ENCODE assay signal across 22 cellular contexts in genomic region chr4:155512069-155512468, GRCh38.
"Had no signal": no experiment of that assay in that cellular context is flagged by ENCODE, and none has a peak within 500 bp of the region (broad histone marks: within the 10 kb centered on the region; RNA-seq: fewer than 3 reads in every experiment).

No MANE protein-coding gene starts in this region.

- DNase-seq: islet precursor cell; lower lobe of right lung; mammary epithelial cell; mesenchymal stem cell; naive thymus-derived CD8-positive, alpha-beta T cell; nucleus accumbens; pancreas; posterior cingulate gyrus; retina; right lobe of liver; stimulated activated CD4-positive, alpha-beta T cell treated with anti-CD3 and anti-CD28 coated beads, Interleukin-1b, Interleukin-23, amount 100 ng/mL, for 48 hours; stimulated activated CD4-positive, alpha-beta T cell treated with anti-CD3 and anti-CD28 coated beads, Interleukin-2, amount 100 ng/mL, for 48 hours; stimulated activated naive B cell treated with anti-CD40 and anti-IgM and Interleukin-4, amounts not matched to agents 10 μg/mL and 1 μg/mL and 100 μg/mL, for 72 hours; stimulated activated naive CD8-positive, alpha-beta T cell treated with anti-CD3 and anti-CD28 coated beads, Interleukin-15, Interleukin-2, amounts not matched to agents 100 U/mL and 50 U/mL, for 24 hours; stomach; tibial artery; trophoblast cell; upper lobe of right lung had no signal

- ATAC-seq: lower lobe of right lung; naive thymus-derived CD8-positive, alpha-beta T cell; pancreas; stimulated activated naive B cell treated with anti-CD40 and anti-IgM and Interleukin-4, amounts not matched to agents 10 μg/mL and 1 μg/mL and 100 μg/mL, for 72 hours; stimulated activated naive CD8-positive, alpha-beta T cell treated with anti-CD3 and anti-CD28 coated beads, Interleukin-15, Interleukin-2, amounts not matched to agents 100 U/mL and 50 U/mL, for 24 hours; upper lobe of right lung had no signal

- H3K4me3 ChIP-seq: hepatocyte, lower lobe of right lung, pancreas, prostate gland, right lobe of liver, smooth muscle cell, stomach, thoracic aorta, tibial artery, upper lobe of right lung had no signal

- H3K9me3 ChIP-seq: lower lobe of right lung, pancreas, prostate gland, right lobe of liver, stomach, thoracic aorta, tibial artery, upper lobe of right lung had no signal

- H3K27me3 ChIP-seq: hepatocyte, pancreas, right lobe of liver, stomach, tibial artery, upper lobe of right lung had no signal

- H3K36me3 ChIP-seq: lower lobe of right lung, pancreas, prostate gland, right lobe of liver, stomach, thoracic aorta, tibial artery, upper lobe of right lung had no signal

- H3K4me1 ChIP-seq: lower lobe of right lung, pancreas, prostate gland, right lobe of liver, upper lobe of right lung had no signal

- H3K27ac ChIP-seq: hepatocyte, lower lobe of right lung, pancreas, prostate gland, right lobe of liver, stomach, upper lobe of right lung had no signal
